21 cellular contexts compared by ENCODE assay signal in the genomic region with DNA sequence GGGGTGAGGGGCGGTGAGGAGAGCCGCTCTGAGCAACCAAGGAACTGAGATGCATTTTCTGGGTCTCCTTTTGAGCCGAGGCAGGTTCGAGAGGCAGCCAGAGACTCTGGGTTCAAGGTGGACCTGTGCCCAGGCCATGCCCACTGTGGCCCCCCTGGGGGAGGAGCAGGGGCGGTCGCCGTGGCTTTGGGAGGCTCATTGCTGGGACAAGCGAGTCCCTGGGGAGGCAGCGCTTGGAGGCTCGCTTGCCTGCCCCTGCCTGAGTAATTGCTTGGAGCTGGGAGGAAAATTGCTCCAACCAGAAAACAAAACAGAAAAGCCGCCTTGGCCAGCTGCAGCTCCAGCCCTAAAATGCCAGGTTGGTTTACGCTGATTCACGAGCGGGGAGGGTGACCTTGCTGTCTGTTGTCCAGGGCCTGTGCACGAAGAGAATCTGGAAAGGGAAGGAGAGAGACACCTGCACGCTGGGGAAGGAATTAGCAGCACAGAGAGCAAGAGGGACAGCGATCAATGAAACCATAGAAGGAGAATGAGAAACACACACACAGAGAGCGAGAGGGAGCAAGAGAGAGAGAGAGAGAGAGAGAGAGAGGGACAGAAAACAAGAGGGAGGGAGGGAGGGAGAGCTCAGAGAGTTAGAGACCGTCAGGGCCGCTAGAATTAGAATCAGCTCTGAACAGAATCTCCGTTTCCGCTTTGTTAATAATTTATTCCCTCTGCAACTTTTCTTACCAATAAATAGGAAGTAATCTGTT. TPM values are rescaled to one million over a fixed set of nuclear protein-coding genes. Genes with fewer than 3 reads are reported as not detected.
DNase-seq lines count a peak whose midpoint lies in the region; ATAC-seq and TF ChIP-seq lines count a peak whose summit lies in the region.
"Had no signal": no experiment of that assay in that cellular context is flagged by ENCODE, and none has a peak within 500 bp of the region (broad histone marks: within the 10 kb centered on the region; RNA-seq: fewer than 3 reads in every experiment).

No MANE protein-coding gene starts in this region.

- H3K9me3 ChIP-seq in body of pancreas: no peaks in the 10 kb centered on the region
- H3K9me3 ChIP-seq: breast epithelium, vagina had no signal

- H3K4me3 ChIP-seq in body of pancreas: no peak overlapping the region
- H3K4me3 ChIP-seq: breast epithelium, lung, vagina had no signal

- 19 to 36% methylated on average over 20 to 22 of the region's 22 CpGs for WGBS in body of pancreas, 2 donors

- H3K36me3 ChIP-seq in body of pancreas (replicated peaks in 1 of 2; ENCODE audit: insufficient read depth in 1 of 2, low read depth in 2 of 2): no peaks in the 10 kb centered on the region
- H3K36me3 ChIP-seq: breast epithelium, vagina had no signal

- no peak overlapping the region for H3K27ac ChIP-seq in body of pancreas
- H3K27ac ChIP-seq: breast epithelium, vagina had no signal

- H3K36me3 Mint-ChIP-seq in nephron progenitor cell (ENCODE audit: low read depth): no peaks in the 10 kb centered on the region
- H3K36me3 Mint-ChIP-seq: stimulated activated naive B cell treated with anti-CD40 and anti-IgM and Interleukin-4, amounts not matched to agents 10 μg/mL and 1 μg/mL and 100 μg/mL, for 72 hours had no signal

- TF ChIP-seq POLR2A in body of pancreas (IDR thresholded peaks at IDR 0.05): no peak

- H3K9me3 Mint-ChIP-seq in nephron progenitor cell: no peaks in the 10 kb centered on the region
- H3K9me3 Mint-ChIP-seq: effector memory CD8-positive, alpha-beta T cell; stimulated activated naive B cell treated with anti-CD40 and anti-IgM and Interleukin-4, amounts not matched to agents 10 μg/mL and 1 μg/mL and 100 μg/mL, for 72 hours had no signal

- TF ChIP-seq CTCF in body of pancreas (IDR thresholded peaks at IDR 0.05) (no peak), nephron progenitor cell (IDR thresholded peaks at IDR 0.05) (no peak)

- peaks cover 5% of the 10 kb centered on the region for H3K4me1 ChIP-seq in body of pancreas
- H3K4me1 ChIP-seq: breast epithelium, vagina had no signal

- intact Hi-C loops in body of pancreas (cut with DNase I): no loop called here

- ATAC-seq in body of pancreas: peak; percentile 25
- no peak for ATAC-seq in HG03521 (IDR thresholded peaks at IDR 0.05; ENCODE audit: unreplicated experiment)
- ATAC-seq in HG02938 (IDR thresholded peaks at IDR 0.05; ENCODE audit: unreplicated experiment): no peak
- ATAC-seq: effector memory CD8-positive, alpha-beta T cell; HepG2 had no signal

- DNase-seq in DMS153 treated with DMSO at 0.1 percent for 48 hours (lab: John Stamatoyannopoulos, UW; ENCODE audit: unreplicated experiment): peak; percentile 22
- DNase-seq in NCI-H1436 (lab: John Stamatoyannopoulos, UW): peak; percentile 59
- DNase-seq in body of pancreas: peak in 1 of 4 donors; percentile 16
- DNase-seq in nephron progenitor cell: peak; percentile 48
- DNase-seq in GM19240 (ENCODE audit: insufficient read length, low spot score): no peak
- no peak for DNase-seq in HuH-7 (ENCODE audit: low spot score)
- DNase-seq: activated CD4-positive, alpha-beta T cell treated with anti-CD3 and anti-CD28 coated beads for 48 hours; activated naive CD4-positive, alpha-beta T cell treated with anti-CD3 and anti-CD28 coated beads, Interleukin-2, amount 50 U/mL, for 16 hours; activated T-cell treated with anti-CD3 and anti-CD28 coated beads for 4 hours; AML-193; effector memory CD8-positive, alpha-beta T cell; NCI-H1048; SIG-M5; stimulated activated naive B cell treated with anti-CD40 and anti-IgM and Interleukin-4, amounts not matched to agents 10 μg/mL and 1 μg/mL and 100 μg/mL, for 72 hours; T1000 had no signal

- H3K27me3 ChIP-seq in body of pancreas: no peaks in the 10 kb centered on the region
- H3K27me3 ChIP-seq: vagina had no signal

- peak overlapping the region; percentile 74 for H3K27ac Mint-ChIP-seq in nephron progenitor cell
- H3K27ac Mint-ChIP-seq: effector memory CD8-positive, alpha-beta T cell; stimulated activated naive B cell treated with anti-CD40 and anti-IgM and Interleukin-4, amounts not matched to agents 10 μg/mL and 1 μg/mL and 100 μg/mL, for 72 hours had no signal

- peak overlapping the region; percentile 67 for H3K4me3 Mint-ChIP-seq in nephron progenitor cell
- H3K4me3 Mint-ChIP-seq: effector memory CD8-positive, alpha-beta T cell; stimulated activated naive B cell treated with anti-CD40 and anti-IgM and Interleukin-4, amounts not matched to agents 10 μg/mL and 1 μg/mL and 100 μg/mL, for 72 hours had no signal

- peaks cover 18% of the 10 kb centered on the region for H3K27me3 Mint-ChIP-seq in nephron progenitor cell (ENCODE audit: low read depth, poor library complexity)

- peaks cover 89% of the 10 kb centered on the region for H3K4me1 Mint-ChIP-seq in nephron progenitor cell

RNA-seq across cellular contexts. Expression of a gene that starts 25.3 kb away (rescaled TPM):
- total RNA-seq in body of pancreas: 1 to 10 TPM in 1 of 2 donors, under 1 TPM in 1; 0.26 to 2.0 TPM

Comparison
In these comparisons a context has a peak if more than half of its experiments do, and no peak if none do; other contexts are left out.
1. DNase-seq: peak in DMS153 treated with DMSO at 0.1 percent for 48 hours (single experiment), NCI-H1436 (single experiment) and nephron progenitor cell (single experiment); none in GM19240 (single experiment) and HuH-7 (single experiment).